Comparison of ENCODE assay signal across 8 cellular contexts in the genomic region with DNA sequence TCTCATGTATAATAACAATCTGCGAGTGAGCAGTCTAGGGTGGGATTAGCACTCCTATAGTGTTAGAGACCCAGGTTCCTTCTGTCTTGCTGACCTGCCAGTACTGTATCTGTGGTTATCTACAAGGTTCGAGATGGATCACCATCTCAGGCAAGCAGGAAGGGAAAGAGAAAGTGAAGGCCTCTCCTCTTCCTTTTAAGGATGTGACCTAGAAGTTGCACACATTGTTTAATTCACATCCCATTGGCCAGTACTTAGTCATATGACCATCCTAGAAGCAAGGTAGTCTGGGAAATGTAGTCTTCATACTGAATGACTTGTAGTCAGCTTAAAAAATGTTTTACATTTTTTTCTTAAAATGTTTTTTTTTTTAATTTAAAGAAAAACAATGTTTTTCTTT.
DNase-seq lines count a peak whose midpoint lies in the region; ATAC-seq and TF ChIP-seq lines count a peak whose summit lies in the region.

No MANE protein-coding gene starts in this region.

- no peaks in the 10 kb centered on the region for H3K4me1 Mint-ChIP-seq in activated T-cell treated with anti-CD3 and anti-CD28 coated beads, Interleukin-2, amount 50 U/mL, for 72 hours (ENCODE audit: low read depth)
- H3K4me1 Mint-ChIP-seq in stimulated activated effector memory CD8-positive, alpha-beta T cell treated with anti-CD3 and anti-CD28 coated beads, Interleukin-12 subunit alpha, Interleukin-12 subunit beta, amount 100 ng/mL, for 72 hours = peaks cover 6% of the 10 kb centered on the region

- H3K4me1 ChIP-seq in SK-N-SH (ENCODE audit: control insufficient read depth in 1 of 2, insufficient read depth in 2 of 2, low read depth in 1 of 2, low read length in 1 of 2) (peaks cover 9 to 14% of the 10 kb centered on the region in 2 experiments; a peak in 2 of 4 replicates), tibial artery (peaks cover 0 to 20% (median 6%) of the 10 kb centered on the region in 4 donors)

- no peaks in the 10 kb centered on the region for H4K20me1 ChIP-seq in SK-N-SH (ENCODE audit: insufficient read depth)

- H3K4me3 ChIP-seq in SK-N-SH (ENCODE audit: low read depth in 2 of 2, low read length in 1 of 2) (no peak overlapping the region; a peak in 1 of 4 replicates), foreskin fibroblast (ENCODE audit: low read depth in 1 of 2, low read length in 2 of 2) (no peak overlapping the region), tibial artery (no peak overlapping the region)

- 51% methylated on average over 2 of the region's 2 CpGs for WGBS in SK-N-SH (ENCODE audit: low lambda C conversion rate)

- DNase-seq in activated T-cell treated with anti-CD3 and anti-CD28 coated beads, Interleukin-2, amount 50 U/mL, for 72 hours = peak; percentile 6 to 8
- no peak for DNase-seq in activated T-cell treated with anti-CD3 and anti-CD28 coated beads, Interleukin-2, amount 50 U/mL, for 1 hour
- peak; percentile 68 for DNase-seq in HPDE6-E6E7 (ENCODE audit: extremely low spot score)
- peak; percentile 44 for DNase-seq in SK-N-SH
- DNase-seq in foreskin fibroblast = peak; percentile 60 to 84
- DNase-seq in stimulated activated effector memory CD8-positive, alpha-beta T cell treated with anti-CD3 and anti-CD28 coated beads, Interleukin-12 subunit alpha, Interleukin-12 subunit beta, amount 100 ng/mL, for 72 hours (ENCODE audit: low spot score in 2 of 2) = peak in 1 of 2 donors; percentile 60
- DNase-seq in tibial artery = no peak

- TF ChIP-seq CTCF in SK-N-SH (IDR thresholded peaks at IDR 0.05) (no peak), foreskin fibroblast (IDR thresholded peaks at IDR 0.05; ENCODE audit: low read depth, low read length) (no peak), tibial artery (IDR thresholded peaks at IDR 0.05) (no peak)

- peak; percentile 98 to 99 for ATAC-seq in activated T-cell treated with anti-CD3 and anti-CD28 coated beads, Interleukin-2, amount 50 U/mL, for 72 hours (replicated peaks in 1 of 2)
- peak; percentile 96 for ATAC-seq in GM21528 (IDR thresholded peaks at IDR 0.05; ENCODE audit: low FRiP score, unreplicated experiment)
- ATAC-seq in stimulated activated effector memory CD8-positive, alpha-beta T cell treated with anti-CD3 and anti-CD28 coated beads, Interleukin-12 subunit alpha, Interleukin-12 subunit beta, amount 100 ng/mL, for 72 hours = peak; percentile 92

- CTCF ChIA-PET in SK-N-SH (lab: Yijun Ruan, JAX) = no interaction called here

- no peaks in the 10 kb centered on the region for H3K36me3 ChIP-seq in SK-N-SH (replicated peaks in 1 of 2; ENCODE audit: control insufficient read depth in 1 of 2, insufficient read depth in 2 of 2, low read length in 1 of 2)
- H3K36me3 ChIP-seq in tibial artery = no peaks in the 10 kb centered on the region

- no peaks in the 10 kb centered on the region for H3F3A ChIP-seq in SK-N-SH (replicated peaks; ENCODE audit: insufficient read depth)

- H3K4me2 ChIP-seq in SK-N-SH = no peak overlapping the region

- no peak overlapping the region for H3K9ac ChIP-seq in SK-N-SH

- intact Hi-C loops in tibial artery (cut with DNase I; ENCODE audit: low total_unique reads) = no loop called here

- no peak for TF ChIP-seq EP300 in SK-N-SH (IDR thresholded peaks at IDR 0.05; ENCODE audit: borderline replicate concordance in 1 of 2, low read depth in 1 of 2, low read length in 1 of 2)

- H3K9me2 ChIP-seq in SK-N-SH = no peaks in the 10 kb centered on the region

- no peaks in the 10 kb centered on the region for H3K79me2 ChIP-seq in SK-N-SH (ENCODE audit: insufficient read depth)

- POLR2A ChIA-PET in SK-N-SH (lab: Yijun Ruan, JAX) = no interaction called here

- H3K36me3 Mint-ChIP-seq in activated T-cell treated with anti-CD3 and anti-CD28 coated beads, Interleukin-2, amount 50 U/mL, for 72 hours (ENCODE audit: insufficient read depth in 2 of 2) = peaks cover 0 to 1% of the 10 kb centered on the region in 2 donors
- H3K36me3 Mint-ChIP-seq in stimulated activated effector memory CD8-positive, alpha-beta T cell treated with anti-CD3 and anti-CD28 coated beads, Interleukin-12 subunit alpha, Interleukin-12 subunit beta, amount 100 ng/mL, for 72 hours = no peaks in the 10 kb centered on the region

- peak overlapping the region in 1 of 2 donors; percentile 52 for H3K4me3 Mint-ChIP-seq in activated T-cell treated with anti-CD3 and anti-CD28 coated beads, Interleukin-2, amount 50 U/mL, for 72 hours
- H3K4me3 Mint-ChIP-seq in stimulated activated effector memory CD8-positive, alpha-beta T cell treated with anti-CD3 and anti-CD28 coated beads, Interleukin-12 subunit alpha, Interleukin-12 subunit beta, amount 100 ng/mL, for 72 hours = no peak overlapping the region

- peaks cover 3 to 8% of the 10 kb centered on the region in 2 donors for H3K9me3 Mint-ChIP-seq in activated T-cell treated with anti-CD3 and anti-CD28 coated beads, Interleukin-2, amount 50 U/mL, for 72 hours
- H3K9me3 Mint-ChIP-seq in stimulated activated effector memory CD8-positive, alpha-beta T cell treated with anti-CD3 and anti-CD28 coated beads, Interleukin-12 subunit alpha, Interleukin-12 subunit beta, amount 100 ng/mL, for 72 hours = no peaks in the 10 kb centered on the region

- H3K27me3 Mint-ChIP-seq in activated T-cell treated with anti-CD3 and anti-CD28 coated beads, Interleukin-2, amount 50 U/mL, for 72 hours (ENCODE audit: low read depth) = peaks cover 42% of the 10 kb centered on the region

- no peak overlapping the region for H3K27ac ChIP-seq in SK-N-SH (ENCODE audit: low read depth in 2 of 2, low read length in 1 of 2)
- no peak overlapping the region for H3K27ac ChIP-seq in tibial artery

- H3K27me3 ChIP-seq in SK-N-SH (ENCODE audit: insufficient read depth) (no peaks in the 10 kb centered on the region), tibial artery (no peaks in the 10 kb centered on the region)

- peak overlapping the region; percentile 71 for H2AFZ ChIP-seq in SK-N-SH (ENCODE audit: low read depth)

- no peak for TF ChIP-seq RAD21 in SK-N-SH (IDR thresholded peaks at IDR 0.05; ENCODE audit: low read length)

- H3K9me3 ChIP-seq in SK-N-SH (no peaks in the 10 kb centered on the region), tibial artery (no peaks in the 10 kb centered on the region)

- H3K27ac Mint-ChIP-seq in activated T-cell treated with anti-CD3 and anti-CD28 coated beads, Interleukin-2, amount 50 U/mL, for 72 hours = no peak overlapping the region
- H3K27ac Mint-ChIP-seq in stimulated activated effector memory CD8-positive, alpha-beta T cell treated with anti-CD3 and anti-CD28 coated beads, Interleukin-12 subunit alpha, Interleukin-12 subunit beta, amount 100 ng/mL, for 72 hours = no peak overlapping the region

TF ChIP-seq in SK-N-SH, 30 proteins besides CTCF, POLR2A, EP300 and RAD21 (continues in another document):
- TF ChIP-seq NFIC (IDR thresholded peaks at IDR 0.05; ENCODE audit: borderline replicate concordance) (no peak), TAF1 (IDR thresholded peaks at IDR 0.05; ENCODE audit: borderline replicate concordance, low read depth, low read length) (no peak), POLR2AphosphoS5 (IDR thresholded peaks at IDR 0.05; ENCODE audit: low read depth, low read length) (0 out of 2 replicates have a peak, but pooled peaks have one; percentile 35), TEAD4 (IDR thresholded peaks at IDR 0.05; ENCODE audit: borderline replicate concordance, insufficient read depth) (no peak), USF1 (IDR thresholded peaks at IDR 0.05; ENCODE audit: borderline replicate concordance, low read depth) (peak; percentile 91), JUND (IDR thresholded peaks at IDR 0.05) (no peak), IRF3 (IDR thresholded peaks at IDR 0.05; ENCODE audit: low read depth, low read length) (no peak), GABPA (IDR thresholded peaks at IDR 0.05; ENCODE audit: low read depth) (peak; percentile 53)
- TF ChIP-seq, protein P1, sequence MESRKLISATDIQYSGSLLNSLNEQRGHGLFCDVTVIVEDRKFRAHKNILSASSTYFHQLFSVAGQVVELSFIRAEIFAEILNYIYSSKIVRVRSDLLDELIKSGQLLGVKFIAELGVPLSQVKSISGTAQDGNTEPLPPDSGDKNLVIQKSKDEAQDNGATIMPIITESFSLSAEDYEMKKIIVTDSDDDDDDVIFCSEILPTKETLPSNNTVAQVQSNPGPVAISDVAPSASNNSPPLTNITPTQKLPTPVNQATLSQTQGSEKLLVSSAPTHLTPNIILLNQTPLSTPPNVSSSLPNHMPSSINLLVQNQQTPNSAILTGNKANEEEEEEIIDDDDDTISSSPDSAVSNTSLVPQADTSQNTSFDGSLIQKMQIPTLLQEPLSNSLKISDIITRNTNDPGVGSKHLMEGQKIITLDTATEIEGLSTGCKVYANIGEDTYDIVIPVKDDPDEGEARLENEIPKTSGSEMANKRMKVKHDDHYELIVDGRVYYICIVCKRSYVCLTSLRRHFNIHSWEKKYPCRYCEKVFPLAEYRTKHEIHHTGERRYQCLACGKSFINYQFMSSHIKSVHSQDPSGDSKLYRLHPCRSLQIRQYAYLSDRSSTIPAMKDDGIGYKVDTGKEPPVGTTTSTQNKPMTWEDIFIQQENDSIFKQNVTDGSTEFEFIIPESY (IDR thresholded peaks at IDR 0.05; ENCODE audit: borderline replicate concordance, low read depth) = no peak
- TF ChIP-seq, protein P2, sequence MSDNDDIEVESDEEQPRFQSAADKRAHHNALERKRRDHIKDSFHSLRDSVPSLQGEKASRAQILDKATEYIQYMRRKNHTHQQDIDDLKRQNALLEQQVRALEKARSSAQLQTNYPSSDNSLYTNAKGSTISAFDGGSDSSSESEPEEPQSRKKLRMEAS (IDR thresholded peaks at IDR 0.05; ENCODE audit: low read depth) = no peak

Comparison
In these comparisons a context has a peak if more than half of its experiments do, and no peak if none do; other contexts are left out.
1. DNase-seq: peak in activated T-cell treated with anti-CD3 and anti-CD28 coated beads, Interleukin-2, amount 50 U/mL, for 72 hours (2 of 2), HPDE6-E6E7 (single experiment), SK-N-SH (single experiment) and foreskin fibroblast (2 of 2); none in activated T-cell treated with anti-CD3 and anti-CD28 coated beads, Interleukin-2, amount 50 U/mL, for 1 hour (single experiment) and tibial artery (0 of 2).
2. Peak in every context shown above with its lines, with median percentiles within 50 percentile points of each other: ATAC-seq.